In the genomic region with DNA sequence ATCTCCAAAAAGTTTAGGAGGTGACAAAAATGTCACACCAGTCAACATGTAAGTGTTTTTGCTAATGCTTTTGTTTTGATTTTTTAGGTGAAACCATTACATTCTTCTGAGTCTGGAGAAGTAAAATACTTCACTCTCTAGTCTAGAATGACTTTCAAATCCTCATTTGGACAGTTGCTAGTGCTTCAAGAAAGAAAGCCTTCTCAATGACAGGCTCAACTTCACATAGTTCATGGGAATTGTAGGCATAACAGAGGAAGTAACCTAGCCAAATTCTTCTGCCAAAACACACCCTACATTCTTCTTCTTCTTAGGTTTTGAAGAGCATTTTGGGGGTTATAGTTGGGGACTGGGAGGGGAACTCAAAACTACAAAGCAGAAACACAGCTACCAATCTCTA, we compare ENCODE assay signal across 23 cellular contexts.
"Had no signal": no experiment of that assay in that cellular context is flagged by ENCODE, and none has a peak within 500 bp of the region (broad histone marks: within the 10 kb centered on the region; RNA-seq: fewer than 3 reads in every experiment).

No MANE protein-coding gene starts in this region.

- H3K4me2 ChIP-seq: KMS-11 had no signal

- FAIRE-seq: HTR-8/SVneo, K562, RCC 7860 had no signal

- H3K4me3 ChIP-seq: K562, MG63, SJSA1, SK-N-MC had no signal

- H3K27ac ChIP-seq: HL-60, KMS-11, SJSA1, SK-N-MC had no signal

- ATAC-seq: K562 had no signal

- H3K27me3 ChIP-seq: MG63, SJSA1 had no signal

- H3K9me3 ChIP-seq: SJSA1 had no signal

- H3K36me3 ChIP-seq: SJSA1 had no signal

- H3K9ac ChIP-seq: KMS-11 had no signal

- DNase-seq: MG63, NCI-H1092 treated with DMSO at 0.1 percent for 48 hours, NCI-H1436, NCI-H187, NCI-H2029, NCI-H2081 treated with DMSO at 0.1 percent for 48 hours, NCI-H2171, NCI-H226, NCI-H446, NCI-H510A, NCI-H524 treated with DMSO at 0.1 percent for 48 hours, NCI-H69, NCI-H774, Right ventricle myocardium superior, RPMI8226, SIG-M5 had no signal
